1 cellular context compared by ENCODE assay signal in genomic region chr12:95621725-95622124, GRCh38.
TF ChIP-seq lines count a peak whose summit lies in the region.

No MANE protein-coding gene starts in this region.

TF ChIP-seq in IMR-90, 13 proteins besides CTCF, POLR2A, EP300 and RAD21 (continued from another document):
- TF ChIP-seq ELK1 (IDR thresholded peaks at IDR 0.05; ENCODE audit: borderline replicate concordance, low read depth, low read length) (no peak), FOS (IDR thresholded peaks at IDR 0.05; ENCODE audit: low read depth, low read length) (no peak), RCOR1 (IDR thresholded peaks at IDR 0.05; ENCODE audit: insufficient replicate concordance, low read length) (no peak), CHD1 (IDR thresholded peaks at IDR 0.05; ENCODE audit: low read depth, low read length) (no peak), USF2 (IDR thresholded peaks at IDR 0.05; ENCODE audit: low read depth, low read length) (no peak), MAZ (IDR thresholded peaks at IDR 0.05; ENCODE audit: borderline replicate concordance, low read depth, low read length) (no peak), CEBPB (IDR thresholded peaks at IDR 0.05; ENCODE audit: low read depth, low read length) (no peak), RFX5 (IDR thresholded peaks at IDR 0.05; ENCODE audit: low read depth, low read length) (no peak), SMC3 (IDR thresholded peaks at IDR 0.05; ENCODE audit: low read depth, low read length) (no peak)
TF ChIP-seq in IMR-90: peak in this region for 0.
